1 cellular context compared by ENCODE assay signal in genomic region chr11:13076961-13077360, GRCh38.
TF ChIP-seq lines count a peak whose summit lies in the region.

No MANE protein-coding gene starts in this region.

TF ChIP-seq in WTC11, 78 proteins besides CTCF, POLR2A, EP300 and RAD21 (continued from another document):
- TF ChIP-seq E2F4 (CRISPR knock-in tag; IDR thresholded peaks at IDR 0.05; ENCODE audit: borderline replicate concordance, low read depth), result no peak
- TF ChIP-seq ERG (CRISPR knock-in tag; IDR thresholded peaks at IDR 0.05), result no peak
- no peak for TF ChIP-seq ZNF416 (CRISPR knock-in tag; IDR thresholded peaks at IDR 0.05)
